15 cellular contexts compared by ENCODE assay signal in the genomic region with DNA sequence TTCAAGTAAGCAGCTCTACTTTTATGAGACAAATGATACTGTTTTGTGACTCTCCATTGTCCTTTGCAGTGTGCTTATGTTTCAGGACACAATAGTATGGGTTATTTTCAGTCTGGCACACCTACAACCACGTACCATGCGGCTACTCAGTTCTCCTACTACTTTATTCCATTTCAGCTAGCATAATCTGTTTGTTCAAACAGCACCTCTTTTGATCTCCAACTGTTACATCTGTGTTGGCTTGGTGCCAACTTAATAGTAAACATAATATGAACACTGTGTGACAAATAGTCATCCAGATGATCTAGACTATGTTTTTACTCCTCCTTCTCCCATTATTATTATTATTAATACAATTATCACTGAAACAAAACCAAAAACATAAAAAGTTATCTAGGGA. TPM values are rescaled to one million over a fixed set of nuclear protein-coding genes. Genes with fewer than 3 reads are reported as not detected.
DNase-seq lines count a peak whose midpoint lies in the region; ATAC-seq and TF ChIP-seq lines count a peak whose summit lies in the region.
"Had no signal": no experiment of that assay in that cellular context is flagged by ENCODE, and none has a peak within 500 bp of the region (broad histone marks: within the 10 kb centered on the region; RNA-seq: fewer than 3 reads in every experiment).

No MANE protein-coding gene starts in this region.

- H3K36me3 ChIP-seq in HEK293 (ENCODE audit: control insufficient read depth in 2 of 2, insufficient read depth in 1 of 2, low read length in 2 of 2), result no peaks in the 10 kb centered on the region
- no peaks in the 10 kb centered on the region for H3K36me3 ChIP-seq in hepatocyte (replicated peaks; ENCODE audit: insufficient read depth, low read depth)
- H3K36me3 ChIP-seq in transverse colon, result no peaks in the 10 kb centered on the region
- H3K36me3 ChIP-seq: ovary had no signal

- no peak for TF ChIP-seq EP300 in transverse colon (IDR thresholded peaks at IDR 0.05; ENCODE audit: low read depth)

- WGBS in hepatocyte (ENCODE audit: low lambda C conversion rate, missing lambda C conversion rate), result 58% methylated on average over 2 of the region's 2 CpGs
- WGBS in transverse colon (ENCODE audit: low coverage in 1 of 2), 2 donors, result 27 to 55% methylated on average over 2 of the region's 2 CpGs

- no peak for ATAC-seq in Right ventricle myocardium inferior
- ATAC-seq: left lobe of liver had no signal

- H3K4me1 ChIP-seq in HEK293 (ENCODE audit: control insufficient read depth, insufficient read depth, low read length) (no peaks in the 10 kb centered on the region), hepatocyte (ENCODE audit: insufficient read depth) (peaks cover 15% of the 10 kb centered on the region), transverse colon (no peaks in the 10 kb centered on the region)

- no peak overlapping the region for H3K4me3 ChIP-seq in HEK293 (ENCODE audit: low read depth, low read length)
- no peak overlapping the region for H3K4me3 ChIP-seq in hepatocyte
- H3K4me3 ChIP-seq in transverse colon, result no peak overlapping the region
- H3K4me3 ChIP-seq: ovary had no signal

- peak; percentile 90 for DNase-seq in NCI-H1694 treated with DMSO at 0.1 percent for 48 hours (lab: John Stamatoyannopoulos, UW)
- DNase-seq in NCI-H748 treated with DMSO at 0.1 percent for 48 hours (lab: John Stamatoyannopoulos, UW), result peak; percentile 99
- no peak for DNase-seq in hepatocyte (ENCODE audit: low spot score)
- no peak for DNase-seq in activated CD4-positive, alpha-beta T cell treated with anti-CD3 and anti-CD28 coated beads, Interleukin-2, amount 50 U/mL, for 48 hours
- no peak for DNase-seq in Right ventricle myocardium inferior (ENCODE audit: missing footprints)
- DNase-seq in transverse colon, result no peak
- DNase-seq: activated CD4-positive, CD25-positive, alpha-beta regulatory T cell; amniotic stem cell; endodermal cell; ovary; SHP77 treated with DMSO at 0.1 percent for 48 hours; stimulated activated CD4-positive, alpha-beta T cell treated with anti-CD3 and anti-CD28 coated beads, Interleukin-4, amount 100 ng/mL, for 1 hour; T-helper 2 cell had no signal

- H3K27me3 ChIP-seq in hepatocyte (no peaks in the 10 kb centered on the region), transverse colon (no peaks in the 10 kb centered on the region)
- H3K27me3 ChIP-seq: ovary had no signal

- no peaks in the 10 kb centered on the region for H3K9me2 ChIP-seq in hepatocyte (replicated peaks; ENCODE audit: insufficient read depth)

- no peak overlapping the region for H2AFZ ChIP-seq in hepatocyte

- no peaks in the 10 kb centered on the region for H3K9me3 ChIP-seq in HEK293 (ENCODE audit: control insufficient read depth, insufficient read depth, low read depth, low read length)
- H3K9me3 ChIP-seq in hepatocyte (ENCODE audit: low read depth), result no peaks in the 10 kb centered on the region
- no peaks in the 10 kb centered on the region for H3K9me3 ChIP-seq in transverse colon
- H3K9me3 ChIP-seq: ovary had no signal

- no peak for TF ChIP-seq POLR2A in transverse colon (IDR thresholded peaks at IDR 0.05)

- H4K20me1 ChIP-seq in hepatocyte (ENCODE audit: insufficient read depth, poor library complexity, severe bottlenecking), result no peaks in the 10 kb centered on the region

- TF ChIP-seq CTCF in HEK293 (tag by site-specific recombination; IDR thresholded peaks at IDR 0.05) (no peak), hepatocyte (IDR thresholded peaks at IDR 0.05; ENCODE audit: poor library complexity) (no peak), transverse colon (IDR thresholded peaks at IDR 0.05) (no peak)

- H3K27ac ChIP-seq in HEK293 (ENCODE audit: extremely low read depth, low read depth, low read length), result no peak overlapping the region
- H3K27ac ChIP-seq in hepatocyte, result peak overlapping the region; percentile 17
- no peak overlapping the region for H3K27ac ChIP-seq in transverse colon
- H3K27ac ChIP-seq: ovary had no signal

- intact Hi-C loops in Right ventricle myocardium inferior (cut with DNase I) (no loop called here), transverse colon (cut with DNase I; ENCODE audit: low total_unique reads) (no loop called here)

- H3K4me2 ChIP-seq in hepatocyte, result no peak overlapping the region

- in situ Hi-C loops in transverse colon (cut with MboI; ENCODE audit: low pct_ligation_motif_present in 1 of 4, low pct_unique_long_range_greater_than_20kb in 1 of 4, low sequenced_read_pairs in 3 of 4), result no loop called here

- H3K79me2 ChIP-seq in hepatocyte, result no peaks in the 10 kb centered on the region

- POLR2A ChIA-PET in HEK293 (lab: Yijun Ruan, JAX), result no interaction called here

- CTCF ChIA-PET in HEK293 (lab: Yijun Ruan, JAX), result no interaction called here

TF ChIP-seq in HEK293, 187 proteins besides CTCF, POLR2A, EP300 and RAD21 (continues in another document):
- TF ChIP-seq ZNF544 (tag by site-specific recombination; IDR thresholded peaks at IDR 0.05), result peak; percentile 23; the same call in 1 of the 2 replicates
- TF ChIP-seq ZNF404 (tag by site-specific recombination; IDR thresholded peaks at IDR 0.05), result no peak
- 0 out of 2 replicates have a peak, but pooled peaks have one; percentile 18 for TF ChIP-seq ZNF184 (tag by site-specific recombination; IDR thresholded peaks at IDR 0.05)
- TF ChIP-seq, protein P1, sequence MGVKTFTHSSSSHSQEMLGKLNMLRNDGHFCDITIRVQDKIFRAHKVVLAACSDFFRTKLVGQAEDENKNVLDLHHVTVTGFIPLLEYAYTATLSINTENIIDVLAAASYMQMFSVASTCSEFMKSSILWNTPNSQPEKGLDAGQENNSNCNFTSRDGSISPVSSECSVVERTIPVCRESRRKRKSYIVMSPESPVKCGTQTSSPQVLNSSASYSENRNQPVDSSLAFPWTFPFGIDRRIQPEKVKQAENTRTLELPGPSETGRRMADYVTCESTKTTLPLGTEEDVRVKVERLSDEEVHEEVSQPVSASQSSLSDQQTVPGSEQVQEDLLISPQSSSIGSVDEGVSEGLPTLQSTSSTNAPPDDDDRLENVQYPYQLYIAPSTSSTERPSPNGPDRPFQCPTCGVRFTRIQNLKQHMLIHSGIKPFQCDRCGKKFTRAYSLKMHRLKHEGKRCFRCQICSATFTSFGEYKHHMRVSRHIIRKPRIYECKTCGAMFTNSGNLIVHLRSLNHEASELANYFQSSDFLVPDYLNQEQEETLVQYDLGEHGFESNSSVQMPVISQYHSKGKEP (tag by site-specific recombination; IDR thresholded peaks at IDR 0.05), result 0 out of 2 replicates have a peak, but pooled peaks have one; percentile 20
- no peak for TF ChIP-seq ZNF26 (tag by site-specific recombination; IDR thresholded peaks at IDR 0.05)
- 0 out of 2 replicates have a peak, but pooled peaks have one; percentile 36 for TF ChIP-seq ZNF350 (tag by site-specific recombination; IDR thresholded peaks at IDR 0.05)
- TF ChIP-seq ZNF366 (tag by site-specific recombination; conservative IDR thresholded peaks at IDR 0.05), result no peak
- TF ChIP-seq ZNF23 (tag by site-specific recombination; IDR thresholded peaks at IDR 0.05; ENCODE audit: borderline replicate concordance), result no peak
- no peak for TF ChIP-seq ZNF777 (tag by site-specific recombination; IDR thresholded peaks at IDR 0.05; ENCODE audit: borderline replicate concordance)
- no peak for TF ChIP-seq ZNF174 (tag by site-specific recombination; IDR thresholded peaks at IDR 0.05)
- no peak for TF ChIP-seq ZBTB1 (tag by site-specific recombination; IDR thresholded peaks at IDR 0.05)
- TF ChIP-seq ZNF529 (tag by site-specific recombination; IDR thresholded peaks at IDR 0.05; ENCODE audit: insufficient replicate concordance), result no peak

RNA-seq across cellular contexts. Expression of gene MYO3B, which starts 40.5 kb away (rescaled TPM):
- 0.92 and 1.1 TPM in 2 replicates for total RNA-seq in hepatocyte
- 0.63 and 1.1 TPM in 2 replicates for polyA plus RNA-seq in hepatocyte
- not detected for total RNA-seq in Right ventricle myocardium inferior
- under 1 TPM in 1 of 4 donors, not detected in 3; 0.48 TPM for total RNA-seq in transverse colon
- total RNA-seq: left lobe of liver had no signal

Comparison
In these comparisons a context has a peak if more than half of its experiments do, and no peak if none do; other contexts are left out.
1. DNase-seq: peak in NCI-H1694 treated with DMSO at 0.1 percent for 48 hours (single experiment) and NCI-H748 treated with DMSO at 0.1 percent for 48 hours (single experiment); none in hepatocyte (single experiment), activated CD4-positive, alpha-beta T cell treated with anti-CD3 and anti-CD28 coated beads, Interleukin-2, amount 50 U/mL, for 48 hours (0 of 2), Right ventricle myocardium inferior (single experiment) and transverse colon (single experiment).